In genomic region chr21:18369115-18369514, GRCh38 we compare ENCODE assay signal across 9 cellular contexts. TPM values are rescaled to one million over a fixed set of nuclear protein-coding genes. Genes with fewer than 3 reads are reported as not detected.
DNase-seq lines count a peak whose midpoint lies in the region; ATAC-seq and TF ChIP-seq lines count a peak whose summit lies in the region.
"Had no signal": no experiment of that assay in that cellular context is flagged by ENCODE, and none has a peak within 500 bp of the region (broad histone marks: within the 10 kb centered on the region; RNA-seq: fewer than 3 reads in every experiment).

No MANE protein-coding gene starts in this region.

- TF ChIP-seq CTCF in Loucy (conservative IDR thresholded peaks at IDR 0.05; ENCODE audit: low read length) (peak; percentile 59), CD14-positive monocyte (IDR thresholded peaks at IDR 0.05) (no peak), uterus (IDR thresholded peaks at IDR 0.05) (no peak)

- intact Hi-C loops in CD14-positive monocyte (cut with micrococcal nuclease): no loop called here
- intact Hi-C loops in uterus (cut with DNase I; ENCODE audit: low total_unique reads): no loop called here
- intact Hi-C loops in posterior cingulate gyrus (cut with DNase I): loop anchor here (2.0 kb wide), 1 partner anchor 74 kb away; no protein-coding TSS in a partner anchor

- H3K4me3 ChIP-seq in Loucy (ENCODE audit: low read length, poor library complexity, severe bottlenecking) (no peak overlapping the region), uterus (no peak overlapping the region)

- no peak overlapping the region for H3K27ac ChIP-seq in uterus

- H3K27ac Mint-ChIP-seq in CD14-positive monocyte: no peak overlapping the region

- peak; percentile 6 for DNase-seq in Caki2 (ENCODE audit: low read depth)
- peak; percentile 82 for DNase-seq in SK-MEL-5 (ENCODE audit: low read depth, low spot score)
- DNase-seq in inferior parietal cortex (ENCODE audit: extremely low spot score): peak; percentile 47
- DNase-seq in CD14-positive monocyte (ENCODE audit: low spot score): no peak
- DNase-seq in uterus: no peak
- no peak for DNase-seq in posterior cingulate gyrus
- DNase-seq: SHP77 had no signal

- no peaks in the 10 kb centered on the region for H3K4me1 Mint-ChIP-seq in CD14-positive monocyte

- no peak overlapping the region for H2AFZ ChIP-seq in Loucy (ENCODE audit: low read length)

- H3K36me3 Mint-ChIP-seq in CD14-positive monocyte: no peaks in the 10 kb centered on the region

- H3K79me2 ChIP-seq in Loucy (ENCODE audit: insufficient read depth, low read length): no peaks in the 10 kb centered on the region

- no peak overlapping the region for H3K4me3 Mint-ChIP-seq in CD14-positive monocyte

- H3K27me3 ChIP-seq in Loucy (ENCODE audit: insufficient read depth, low read length, poor library complexity, severe bottlenecking) (no peaks in the 10 kb centered on the region), uterus (no peaks in the 10 kb centered on the region)

- in situ Hi-C loops in Caki2 (cut with HindIII; ENCODE audit: low pct_unique_long_range_greater_than_20kb, low sequenced_read_pairs) (no loop called here), SK-MEL-5 (cut with HindIII; ENCODE audit: low pct_unique_long_range_greater_than_20kb, low sequenced_read_pairs) (no loop called here)

- H3K4me2 ChIP-seq in Loucy (ENCODE audit: low read depth, low read length, poor library complexity, severe bottlenecking): no peak overlapping the region

- no peaks in the 10 kb centered on the region for H3K9me3 ChIP-seq in Loucy (ENCODE audit: insufficient read depth, low read depth, low read length)
- H3K9me3 ChIP-seq in uterus: no peaks in the 10 kb centered on the region

- no peak for TF ChIP-seq POLR2A in uterus (IDR thresholded peaks at IDR 0.05)

- H3K27me3 Mint-ChIP-seq in CD14-positive monocyte (ENCODE audit: low read depth in 3 of 3): peaks cover 0 to 2% (median 2%) of the 10 kb centered on the region in 3 donors

- H3K36me3 ChIP-seq in Loucy (ENCODE audit: insufficient read depth, low read length) (no peaks in the 10 kb centered on the region), uterus (peaks cover 0 to 3% of the 10 kb centered on the region in 2 donors)

- no peaks in the 10 kb centered on the region for H4K20me1 ChIP-seq in Loucy (ENCODE audit: insufficient read depth, low read length, poor library complexity, severe bottlenecking)

- H3K4me1 ChIP-seq in Loucy (ENCODE audit: insufficient read depth, low read length, poor library complexity, severe bottlenecking) (no peaks in the 10 kb centered on the region), uterus (no peaks in the 10 kb centered on the region)

- no peak for ATAC-seq in HG02981 (IDR thresholded peaks at IDR 0.05; ENCODE audit: unreplicated experiment)

- H3K9me2 ChIP-seq in Loucy (replicated peaks; ENCODE audit: low read depth, low read length): no peaks in the 10 kb centered on the region

- no peaks in the 10 kb centered on the region for H3F3A ChIP-seq in Loucy (ENCODE audit: low read depth)

- H3K9me3 Mint-ChIP-seq in CD14-positive monocyte: peaks cover 0 to 5% (median 2%) of the 10 kb centered on the region in 7 donors

- no peak overlapping the region for H3K9ac ChIP-seq in Loucy (ENCODE audit: low read depth, low read length, poor library complexity, severe bottlenecking)

RNA-seq across cellular contexts. Expression of gene TMPRSS15, which starts 34.5 kb away (rescaled TPM):
- total RNA-seq in Caki2 (2014; rRNA removed; shearing (Covaris generic); ENCODE audit: low replicate concordance): not detected in 2 replicates
- 0.11 and 0.58 TPM in 2 replicates for total RNA-seq in SK-MEL-5 (2014; rRNA removed; shearing (Covaris generic))
- 0.23 and 1.9 TPM in 2 replicates for polyA plus RNA-seq in SK-MEL-5 (2015; cell fraction: cytosol; rRNA removed)
- 0.30 and 0.41 TPM in 2 replicates for polyA plus RNA-seq in SK-MEL-5 (2015; cell fraction: nucleus; rRNA removed)
- polyA plus RNA-seq in CD14-positive monocyte: not detected
- under 1 TPM in 1 of 4 donors, not detected in 3; 0.07 TPM for total RNA-seq in uterus

Comparison
In these comparisons a context has a peak if more than half of its experiments do, and no peak if none do; other contexts are left out.
1. DNase-seq: peak in Caki2 (single experiment), SK-MEL-5 (single experiment) and inferior parietal cortex (single experiment); none in CD14-positive monocyte (single experiment), uterus (0 of 2) and posterior cingulate gyrus (0 of 10).